In genomic region chr19:2109278-2109864, GRCh38 we compare ENCODE assay signal across 22 cellular contexts. TPM values are rescaled to one million over a fixed set of nuclear protein-coding genes. Genes with fewer than 3 reads are reported as not detected.
DNase-seq lines count a peak whose midpoint lies in the region; ATAC-seq and TF ChIP-seq lines count a peak whose summit lies in the region.
"Had no signal": no experiment of that assay in that cellular context is flagged by ENCODE, and none has a peak within 500 bp of the region (broad histone marks: within the 10 kb centered on the region; RNA-seq: fewer than 3 reads in every experiment).

No MANE protein-coding gene starts in this region.

- no peaks in the 10 kb centered on the region for H3K9me3 ChIP-seq in heart left ventricle
- H3K9me3 ChIP-seq: BE2C, SJCRH30 had no signal

- intact Hi-C loops in heart left ventricle (cut with DNase I), result no loop called here
- intact Hi-C loops in Right ventricle myocardium inferior (cut with DNase I), result no loop called here

- H3K27me3 ChIP-seq in heart left ventricle, result no peaks in the 10 kb centered on the region
- H3K27me3 ChIP-seq: BE2C, SJCRH30 had no signal

- peaks cover 13% of the 10 kb centered on the region for H3K27me3 Mint-ChIP-seq in endothelial cell (ENCODE audit: unreplicated experiment)
- no peaks in the 10 kb centered on the region for H3K27me3 Mint-ChIP-seq in stimulated activated naive B cell treated with anti-CD40 and anti-IgM and Interleukin-4, amounts not matched to agents 10 μg/mL and 1 μg/mL and 100 μg/mL, for 72 hours
- H3K27me3 Mint-ChIP-seq: CD4-positive, alpha-beta memory T cell had no signal

- H3K27ac Mint-ChIP-seq in endothelial cell (ENCODE audit: unreplicated experiment), result no peak overlapping the region
- H3K27ac Mint-ChIP-seq in stimulated activated naive B cell treated with anti-CD40 and anti-IgM and Interleukin-4, amounts not matched to agents 10 μg/mL and 1 μg/mL and 100 μg/mL, for 72 hours, result peak overlapping the region; percentile 83
- H3K27ac Mint-ChIP-seq: HFFc6 had no signal

- no peak for TF ChIP-seq CTCF in heart left ventricle (IDR thresholded peaks at IDR 0.05)
- TF ChIP-seq CTCF in endothelial cell (IDR thresholded peaks at IDR 0.05; ENCODE audit: unreplicated experiment), result no peak

- 79 to 84% (median 83%) methylated on average over 17 to 23 of the region's 23 CpGs for WGBS in heart left ventricle, 4 donors

- H3K4me3 Mint-ChIP-seq in endothelial cell (ENCODE audit: unreplicated experiment), result peak overlapping the region; percentile 53
- H3K4me3 Mint-ChIP-seq in stimulated activated naive B cell treated with anti-CD40 and anti-IgM and Interleukin-4, amounts not matched to agents 10 μg/mL and 1 μg/mL and 100 μg/mL, for 72 hours, result no peak overlapping the region
- H3K4me3 Mint-ChIP-seq: CD4-positive, alpha-beta memory T cell; HFFc6 had no signal

- H3K4me3 ChIP-seq in heart left ventricle, result no peak overlapping the region
- H3K4me3 ChIP-seq: SJCRH30 had no signal

- H3K36me3 Mint-ChIP-seq in endothelial cell (ENCODE audit: low read depth, unreplicated experiment), result peaks cover 60% of the 10 kb centered on the region
- peaks cover 53 to 59% of the 10 kb centered on the region in 2 donors for H3K36me3 Mint-ChIP-seq in stimulated activated naive B cell treated with anti-CD40 and anti-IgM and Interleukin-4, amounts not matched to agents 10 μg/mL and 1 μg/mL and 100 μg/mL, for 72 hours

- no peaks in the 10 kb centered on the region for H3K4me1 Mint-ChIP-seq in endothelial cell (ENCODE audit: unreplicated experiment)
- H3K4me1 Mint-ChIP-seq in stimulated activated naive B cell treated with anti-CD40 and anti-IgM and Interleukin-4, amounts not matched to agents 10 μg/mL and 1 μg/mL and 100 μg/mL, for 72 hours, result peaks cover 11 to 15% of the 10 kb centered on the region in 2 donors

- in situ Hi-C loops in ACHN (cut with HindIII; ENCODE audit: low pct_ligation_motif_present, low pct_unique_long_range_greater_than_20kb, low sequenced_read_pairs), result no loop called here

- peaks cover 0 to 8% (median 0%) of the 10 kb centered on the region in 12 donors for H3K4me1 ChIP-seq in heart left ventricle
- H3K4me1 ChIP-seq: BE2C, SJCRH30 had no signal

- DNase-seq in heart left ventricle (no peak), Right ventricle myocardium inferior (ENCODE audit: missing footprints) (no peak), endothelial cell (ENCODE audit: low spot score) (no peak), ACHN (no peak)
- DNase-seq in stimulated activated naive B cell treated with anti-CD40 and anti-IgM and Interleukin-4, amounts not matched to agents 10 μg/mL and 1 μg/mL and 100 μg/mL, for 72 hours, result no peak
- no peak for DNase-seq in activated naive CD4-positive, alpha-beta T cell treated with Interleukin-2 at 50 U/mL for 16 hours
- DNase-seq: BE2C; CD4-positive, alpha-beta memory T cell; DMS153; GDM1; H7; HFFc6; MV-4-11; NCI-H1694 treated with DMSO at 0.1 percent for 48 hours; NCI-H2107; NCI-H226; NCI-H524; PC-3; RPMI8226; SJCRH30 had no signal

- TF ChIP-seq POLR2A in heart left ventricle (IDR thresholded peaks at IDR 0.05), result no peak

- peaks cover 3 to 96% (median 93%) of the 10 kb centered on the region in 9 donors for H3K36me3 ChIP-seq in heart left ventricle

- H3K27ac ChIP-seq in heart left ventricle, result peak overlapping the region in 4 of 12 donors; percentile 6 to 33 (median 14)
- H3K27ac ChIP-seq: KMS-11, SJCRH30 had no signal

- ATAC-seq in heart left ventricle (peak in 3 of 4 donors; percentile 7 to 52 (median 37)), Right ventricle myocardium inferior (no peak)
- no peak for ATAC-seq in stimulated activated naive B cell treated with anti-CD40 and anti-IgM and Interleukin-4, amounts not matched to agents 10 μg/mL and 1 μg/mL and 100 μg/mL, for 72 hours (replicated peaks)
- ATAC-seq: PC-3 had no signal

- no peaks in the 10 kb centered on the region for H3K9me3 Mint-ChIP-seq in endothelial cell (ENCODE audit: unreplicated experiment)
- peaks cover under 1% of the 10 kb centered on the region in 2 donors for H3K9me3 Mint-ChIP-seq in stimulated activated naive B cell treated with anti-CD40 and anti-IgM and Interleukin-4, amounts not matched to agents 10 μg/mL and 1 μg/mL and 100 μg/mL, for 72 hours
- H3K9me3 Mint-ChIP-seq: HFFc6 had no signal

RNA-seq across cellular contexts. Expression of gene IZUMO4, which starts 12.7 kb away (rescaled TPM):
- total RNA-seq in heart left ventricle (1 to 10 TPM in 8 of 9 donors, not detected in 1; 1.7 to 6.2 (median 2.3) TPM), Right ventricle myocardium inferior (1.4 TPM), endothelial cell (ENCODE audit: unreplicated experiment) (8.9 TPM)
- polyA plus RNA-seq in heart left ventricle, result 1 to 10 TPM; 4.4 to 5.8 TPM
- total RNA-seq: Daoy had no signal

RNA-seq across cellular contexts. Expression of gene MOB3A, which starts 13.2 kb away (rescaled TPM):
- 10 to 100 TPM; 10.8 to 32.3 (median 16.7) TPM for total RNA-seq in heart left ventricle
- 10 to 100 TPM in 1 of 2 donors, 1 to 10 TPM in 1; 7.1 to 18.6 TPM for polyA plus RNA-seq in heart left ventricle
- 14.3 TPM for total RNA-seq in Right ventricle myocardium inferior
- 88.5 TPM for total RNA-seq in endothelial cell (ENCODE audit: unreplicated experiment)

RNA-seq across cellular contexts. Expression of gene AP3D1, which starts 42.0 kb away (rescaled TPM):
- 100 to 1,000 TPM in 5 of 9 donors, 10 to 100 TPM in 4; 63.1 to 116 (median 103) TPM for total RNA-seq in heart left ventricle
- 100 to 1,000 TPM in 1 of 2 donors, 10 to 100 TPM in 1; 66.3 to 124 TPM for polyA plus RNA-seq in heart left ventricle
- 71.8 TPM for total RNA-seq in Right ventricle myocardium inferior
- total RNA-seq in endothelial cell (ENCODE audit: unreplicated experiment), result 169 TPM

RNA-seq across cellular contexts. Expression of gene DOT1L, which starts 54.4 kb away (rescaled TPM):
- total RNA-seq in heart left ventricle (10 to 100 TPM in 6 of 9 donors, 1 to 10 TPM in 3; 5.2 to 24.0 (median 10.8) TPM), Right ventricle myocardium inferior (9.7 TPM), endothelial cell (ENCODE audit: unreplicated experiment) (57.1 TPM)
- polyA plus RNA-seq in heart left ventricle, result 10 to 100 TPM in 1 of 2 donors, 1 to 10 TPM in 1; 5.7 to 22.4 TPM

RNA-seq across cellular contexts. Expression of gene MKNK2, which starts 58.3 kb away (rescaled TPM):
- 100 to 1,000 TPM; 129 to 318 (median 155) TPM for total RNA-seq in heart left ventricle
- 100 to 1,000 TPM; 110 to 197 TPM for polyA plus RNA-seq in heart left ventricle
- total RNA-seq in Right ventricle myocardium inferior, result 234 TPM
- 228 TPM for total RNA-seq in endothelial cell (ENCODE audit: unreplicated experiment)

Comparison
In these comparisons a context has a peak if more than half of its experiments do, and no peak if none do; other contexts are left out.
1. ATAC-seq: peak in heart left ventricle (3 of 4); none in Right ventricle myocardium inferior (single experiment) and stimulated activated naive B cell treated with anti-CD40 and anti-IgM and Interleukin-4, amounts not matched to agents 10 μg/mL and 1 μg/mL and 100 μg/mL, for 72 hours (0 of 2).